Comparison of ENCODE assay signal across 11 cellular contexts in the genomic region with DNA sequence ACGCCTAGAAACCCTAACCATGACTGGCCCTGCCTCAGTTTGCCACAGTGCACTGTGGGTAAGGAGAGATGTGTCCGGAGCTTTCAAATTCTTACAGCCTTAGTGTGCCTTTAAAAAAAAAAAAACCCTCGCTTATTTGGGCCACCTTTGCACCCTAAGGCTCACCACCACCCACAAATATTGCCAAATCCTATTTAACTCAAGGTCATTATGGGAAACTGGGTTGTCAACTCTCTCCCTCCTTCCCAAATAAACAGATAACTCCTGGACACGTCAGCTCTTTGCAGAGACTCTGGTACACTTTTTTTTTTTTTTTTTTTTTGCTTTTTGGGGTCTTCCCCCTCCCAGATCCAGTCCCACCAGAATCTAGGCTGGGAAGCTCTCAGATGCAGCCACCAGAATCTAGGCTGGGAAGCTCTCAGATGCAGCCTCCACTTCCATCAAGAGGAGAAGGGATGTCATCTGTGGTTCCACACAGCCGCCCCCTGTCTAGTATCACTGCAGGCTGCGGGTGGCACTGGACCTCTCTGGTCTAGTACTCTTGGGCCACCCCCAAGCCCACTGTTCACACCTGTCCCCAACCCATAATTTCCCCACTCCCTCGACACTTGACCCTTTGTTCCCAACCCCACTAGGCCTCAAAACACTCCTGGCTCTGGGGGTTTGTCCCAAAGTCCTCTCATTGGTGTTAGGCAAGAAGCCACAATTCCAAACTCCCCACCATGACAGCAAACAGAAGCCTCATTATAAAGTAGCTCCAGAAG. TPM values are rescaled to one million over a fixed set of nuclear protein-coding genes. Genes with fewer than 3 reads are reported as not detected.
DNase-seq lines count a peak whose midpoint lies in the region; ATAC-seq and TF ChIP-seq lines count a peak whose summit lies in the region.
"Had no signal": no experiment of that assay in that cellular context is flagged by ENCODE, and none has a peak within 500 bp of the region (broad histone marks: within the 10 kb centered on the region; RNA-seq: fewer than 3 reads in every experiment).

No MANE protein-coding gene starts in this region.

- H3K4me3 Mint-ChIP-seq in Calu3 (ENCODE audit: low read depth, unreplicated experiment) = peak overlapping the region; percentile 92
- H3K4me3 Mint-ChIP-seq in activated CD8-positive, alpha-beta T cell treated with anti-CD3 and anti-CD28 coated beads for 36 hours = peak overlapping the region; percentile 96

- H3K9me3 ChIP-seq in skeletal muscle tissue (ENCODE audit: control insufficient read depth in 3 of 3, low read length in 3 of 3) = no peaks in the 10 kb centered on the region
- H3K9me3 ChIP-seq in SJCRH30 (replicated peaks) = no peaks in the 10 kb centered on the region; the same call in 1 of the 2 replicates

- H3K9me3 Mint-ChIP-seq in Calu3 (ENCODE audit: low read depth, unreplicated experiment) = peaks cover 2% of the 10 kb centered on the region
- no peaks in the 10 kb centered on the region for H3K9me3 Mint-ChIP-seq in activated CD8-positive, alpha-beta T cell treated with anti-CD3 and anti-CD28 coated beads for 36 hours

- H3K27ac ChIP-seq in skeletal muscle tissue (ENCODE audit: low read depth, low read length) (peak overlapping the region; percentile 98), SJCRH30 (no peak overlapping the region)
- H3K27ac ChIP-seq: KMS-11 had no signal

- peak overlapping the region; percentile 84 to 90 for H3K4me3 ChIP-seq in foreskin fibroblast (ENCODE audit: low read depth in 1 of 2, low read length in 2 of 2)
- H3K4me3 ChIP-seq in skeletal muscle tissue (ENCODE audit: low read length in 3 of 3) = peak overlapping the region; percentile 68 to 83 (median 81)
- no peak overlapping the region for H3K4me3 ChIP-seq in SJCRH30

- no peak for TF ChIP-seq CTCF in Calu3 (IDR thresholded peaks at IDR 0.05; ENCODE audit: unreplicated experiment)
- no peak for TF ChIP-seq CTCF in activated CD8-positive, alpha-beta T cell treated with anti-CD3 and anti-CD28 coated beads for 36 hours (IDR thresholded peaks at IDR 0.05)
- TF ChIP-seq CTCF in foreskin fibroblast (IDR thresholded peaks at IDR 0.05; ENCODE audit: low read depth, low read length) = no peak

- no peak for ATAC-seq in activated CD8-positive, alpha-beta T cell treated with anti-CD3 and anti-CD28 coated beads for 36 hours
- ATAC-seq in HG02588 (IDR thresholded peaks at IDR 0.05; ENCODE audit: unreplicated experiment) (no peak), HG03039 (IDR thresholded peaks at IDR 0.05; ENCODE audit: unreplicated experiment) (no peak)

- peak overlapping the region; percentile 95 to 97 (median 95) for H3K9ac ChIP-seq in skeletal muscle tissue (ENCODE audit: low read depth in 1 of 3, low read length in 3 of 3)
- H3K9ac ChIP-seq: KMS-11 had no signal

- peak overlapping the region; percentile 96 for H3K27ac Mint-ChIP-seq in Calu3 (ENCODE audit: unreplicated experiment)
- H3K27ac Mint-ChIP-seq in activated CD8-positive, alpha-beta T cell treated with anti-CD3 and anti-CD28 coated beads for 36 hours = peak overlapping the region; percentile 54

- no peaks in the 10 kb centered on the region for H3K27me3 ChIP-seq in skeletal muscle tissue (ENCODE audit: control insufficient read depth in 3 of 3, insufficient read depth in 3 of 3, low read length in 3 of 3)
- no peaks in the 10 kb centered on the region for H3K27me3 ChIP-seq in SJCRH30

- no peak for DNase-seq in Calu3
- no peak for DNase-seq in activated CD8-positive, alpha-beta T cell treated with anti-CD3 and anti-CD28 coated beads for 36 hours
- no peak for DNase-seq in foreskin fibroblast
- DNase-seq in SJCRH30 = no peak
- no peak for DNase-seq in DMS 273 treated with DMSO at 0.1 percent for 48 hours (lab: John Stamatoyannopoulos, UW)
- DNase-seq: HCEC 1CT, SHP77 had no signal

- peaks cover 32% of the 10 kb centered on the region for H3K4me1 Mint-ChIP-seq in Calu3 (ENCODE audit: low read depth, unreplicated experiment)
- peaks cover 57% of the 10 kb centered on the region for H3K4me1 Mint-ChIP-seq in activated CD8-positive, alpha-beta T cell treated with anti-CD3 and anti-CD28 coated beads for 36 hours (ENCODE audit: low read depth)

- H3K36me3 ChIP-seq in skeletal muscle tissue (ENCODE audit: control insufficient read depth in 3 of 3, insufficient read depth in 3 of 3, low read length in 3 of 3) (peaks cover 6 to 21% (median 18%) of the 10 kb centered on the region in 3 donors), SJCRH30 (no peaks in the 10 kb centered on the region)

- H3K36me3 Mint-ChIP-seq in Calu3 (ENCODE audit: insufficient read depth, unreplicated experiment) = peaks cover 98% of the 10 kb centered on the region
- H3K36me3 Mint-ChIP-seq in activated CD8-positive, alpha-beta T cell treated with anti-CD3 and anti-CD28 coated beads for 36 hours (ENCODE audit: low read depth) = peaks cover 67% of the 10 kb centered on the region

- POLR2A ChIA-PET in activated CD8-positive, alpha-beta T cell treated with anti-CD3 and anti-CD28 coated beads for 36 hours (lab: Charles Lee) = interaction anchor here (0.6 to 5.6 kb wide), 4 partner anchors 10 to 302 kb away, joined by 3 to 43 read pairs (median 4); no protein-coding TSS in a partner anchor

- intact Hi-C loops in Calu3 (cut with micrococcal nuclease; ENCODE audit: unreplicated experiment) = loop anchor here (5.0 kb wide), 2 partner anchors 72 to 182 kb away; no protein-coding TSS in a partner anchor
- intact Hi-C loops in activated CD8-positive, alpha-beta T cell treated with anti-CD3 and anti-CD28 coated beads for 36 hours (cut with micrococcal nuclease) = loop anchor here (5.0 kb wide), 1 partner anchor 102 kb away; no protein-coding TSS in a partner anchor

- H3K27me3 Mint-ChIP-seq in Calu3 (ENCODE audit: unreplicated experiment) = no peaks in the 10 kb centered on the region
- H3K27me3 Mint-ChIP-seq in activated CD8-positive, alpha-beta T cell treated with anti-CD3 and anti-CD28 coated beads for 36 hours = no peaks in the 10 kb centered on the region

- CTCF ChIA-PET in Calu3 (lab: Charles Lee) = interaction anchor here (0.6 to 2.4 kb wide), 3 partner anchors 41 to 260 kb away, joined by 6 to 8 read pairs (median 6); no protein-coding TSS in a partner anchor
- CTCF ChIA-PET in activated CD8-positive, alpha-beta T cell treated with anti-CD3 and anti-CD28 coated beads for 36 hours (lab: Charles Lee) = interaction anchor here (1.2 to 6.4 kb wide), 3 partner anchors 9 to 212 kb away, joined by 3 to 34 read pairs (median 23); no protein-coding TSS in a partner anchor

- H3K4me1 ChIP-seq in skeletal muscle tissue (ENCODE audit: control insufficient read depth in 3 of 3, insufficient read depth in 3 of 3, low read length in 3 of 3) (peaks cover 40 to 55% (median 47%) of the 10 kb centered on the region in 3 donors), SJCRH30 (peaks cover 15% of the 10 kb centered on the region; the same call in 1 of the 2 replicates)

- BruUV-seq in Calu3 (replicated peaks; lab: Mats Ljungman, UMichigan) = no TSS peak

RNA-seq across cellular contexts. Expression of gene DHRS3, which starts 3.4 kb away (rescaled TPM):
- 173 and 239 TPM in 2 replicates for total RNA-seq in Calu3 (2022)
- 100 to 1,000 TPM; 129 to 135 TPM for total RNA-seq in activated CD8-positive, alpha-beta T cell treated with anti-CD3 and anti-CD28 coated beads for 36 hours
- total RNA-seq in skeletal muscle tissue = 37.6 TPM
- 2.6 and 3.5 TPM in 2 replicates for total RNA-seq in SJCRH30 (2014; rRNA removed; shearing (Covaris generic))

RNA-seq across cellular contexts. Expression of gene AADACL4, which starts 29.3 kb away (rescaled TPM):
- not detected in 2 replicates for total RNA-seq in Calu3 (2022)
- not detected for total RNA-seq in activated CD8-positive, alpha-beta T cell treated with anti-CD3 and anti-CD28 coated beads for 36 hours
- total RNA-seq in skeletal muscle tissue = not detected
- total RNA-seq in SJCRH30 (2014; rRNA removed; shearing (Covaris generic)) = not detected in 2 replicates
